Comparison of ENCODE assay signal across 1 cellular context in genomic region chr1:154998818-154999650, GRCh38.
TF ChIP-seq lines count a peak whose summit lies in the region.

No MANE protein-coding gene starts in this region.

TF ChIP-seq in K562, 482 proteins besides CTCF, POLR2A, EP300 and RAD21 (continued from another document and continues in another):
- TF ChIP-seq JUND (IDR thresholded peaks at IDR 0.05; ENCODE audit: borderline replicate concordance, low read depth, low read length) (peak; percentile 53; the same call in 1 of the 2 replicates), JUND (tag; IDR thresholded peaks at IDR 0.05; ENCODE audit: borderline replicate concordance, low read depth, low read length) (peak; percentile 46; the same call in 1 of the 3 replicates), ZHX1 (conservative IDR thresholded peaks at IDR 0.05; ENCODE audit: low read length) (no peak; the same call in 1 of the 2 replicates), ZNF512 (tag; IDR thresholded peaks at IDR 0.05) (no peak), FOS (IDR thresholded peaks at IDR 0.05; ENCODE audit: extremely low read depth, insufficient read length) (no peak), ZNF699 (CRISPR knock-in tag; IDR thresholded peaks at IDR 0.05; ENCODE audit: insufficient replicate concordance) (no peak), IRF2 (CRISPR knock-in tag; IDR thresholded peaks at IDR 0.05) (no peak), RBBP5 (IDR thresholded peaks at IDR 0.05; ENCODE audit: borderline replicate concordance, insufficient read depth, low read length, poor library complexity, severe bottlenecking) (no peak), CREM (IDR thresholded peaks at IDR 0.05; ENCODE audit: low read depth) (peak; percentile 56; the same call in 1 of the 2 replicates), IFI16 (CRISPR knock-in tag; IDR thresholded peaks at IDR 0.05) (no peak), ZNF165 (CRISPR knock-in tag; IDR thresholded peaks at IDR 0.05; ENCODE audit: borderline replicate concordance) (no peak), TCF7L2 (IDR thresholded peaks at IDR 0.05; ENCODE audit: low read depth, low read length) (0 out of 2 replicates have a peak, but pooled peaks have one; percentile 26), PYGO2 (tag; IDR thresholded peaks at IDR 0.05) (0 out of 2 replicates have a peak, but pooled peaks have one; percentile 26), EHMT2 (IDR thresholded peaks at IDR 0.05) (no peak), NFYB (IDR thresholded peaks at IDR 0.05; ENCODE audit: extremely low read depth, insufficient read length) (no peak), JUN (IDR thresholded peaks at IDR 0.05; ENCODE audit: borderline replicate concordance, low read depth, low read length) (no peak), JUN (CRISPR knock-in tag; IDR thresholded peaks at IDR 0.05; ENCODE audit: borderline replicate concordance) (no peak), MITF (IDR thresholded peaks at IDR 0.05) (no peak), CHAMP1 (IDR thresholded peaks at IDR 0.05) (no peak), THAP12 (CRISPR knock-in tag; IDR thresholded peaks at IDR 0.05) (no peak), SPI1 (IDR thresholded peaks at IDR 0.05; ENCODE audit: borderline replicate concordance, low read depth, low read length) (no peak), MBD2 (IDR thresholded peaks at IDR 0.05; ENCODE audit: borderline replicate concordance, low read depth) (no peak), SP1 (CRISPR knock-in tag; IDR thresholded peaks at IDR 0.05) (peak; percentile 50; the same call in 1 of the 2 replicates), HINFP (tag; conservative IDR thresholded peaks at IDR 0.05; ENCODE audit: low read depth) (no peak), RFX1 (IDR thresholded peaks at IDR 0.05) (no peak), MTA2 (IDR thresholded peaks at IDR 0.05; ENCODE audit: low read depth) (no peak), HBP1 (CRISPR knock-in tag; IDR thresholded peaks at IDR 0.05) (no peak), OTX1 (CRISPR knock-in tag; IDR thresholded peaks at IDR 0.05) (no peak), MAZ (CRISPR knock-in tag; conservative IDR thresholded peaks at IDR 0.05 in 1 of 2, IDR thresholded peaks at IDR 0.05 in 1 of 2) (peak; percentile 50 to 55; a peak in 3 of 4 replicates), SRF (CRISPR knock-in tag; IDR thresholded peaks at IDR 0.05) (no peak), ZBTB1 (CRISPR knock-in tag; IDR thresholded peaks at IDR 0.05; ENCODE audit: borderline replicate concordance, low read depth) (no peak; the same call in 1 of the 2 replicates), DEAF1 (CRISPR knock-in tag; IDR thresholded peaks at IDR 0.05) (peak; percentile 63; the same call in 1 of the 2 replicates), BCLAF1 (IDR thresholded peaks at IDR 0.05; ENCODE audit: borderline replicate concordance in 1 of 2, control insufficient read depth in 1 of 2, low read depth in 2 of 2, low read length in 1 of 2) (0 out of 4 replicates have a peak, but pooled peaks of 1 of the 2 experiments have one; percentile 66), SNRNP70 (optimal IDR thresholded peaks at IDR 0.05; ENCODE audit: low read depth, low read length) (no peak), POLR3A (IDR thresholded peaks at IDR 0.05; ENCODE audit: borderline replicate concordance, extremely low read depth, insufficient read depth, insufficient read length) (no peak), POLR2AphosphoS5 (IDR thresholded peaks at IDR 0.05; ENCODE audit: control insufficient read depth, insufficient read depth, low read depth, low read length) (peak; percentile 50; the same call in 1 of the 2 replicates), KAT2B (IDR thresholded peaks at IDR 0.05; ENCODE audit: low read depth, low read length) (no peak), SP2 (IDR thresholded peaks at IDR 0.05; ENCODE audit: extremely low read depth, low read depth, low read length, poor library complexity, severe bottlenecking) (no peak), GTF2B (IDR thresholded peaks at IDR 0.05; ENCODE audit: extremely low read depth, insufficient read length) (peak; percentile 33)
